ENCODE assay signal across 21 cellular contexts in genomic region chr2:48845719-48846118, GRCh38.
A peak's percentile ranks its signal among the peaks of the same experiment; 100 is the strongest.
DNase-seq lines count a peak whose midpoint lies in the region; ATAC-seq and TF ChIP-seq lines count a peak whose summit lies in the region.
"Had no signal": no experiment of that assay in that cellular context is flagged by ENCODE, and none has a peak within 500 bp of the region (broad histone marks: within the 10 kb centered on the region; RNA-seq: fewer than 3 reads in every experiment).

No MANE protein-coding gene starts in this region.

- no peak overlapping the region for H3K14ac ChIP-seq in IMR-90 (replicated peaks; ENCODE audit: low read depth, low read length)

- TF ChIP-seq EP300 in esophagus muscularis mucosa (IDR thresholded peaks at IDR 0.05) = no peak

- H3K36me3 ChIP-seq in IMR-90 (ENCODE audit: control insufficient read depth, insufficient read depth, low read length) (no peaks in the 10 kb centered on the region), esophagus muscularis mucosa (no peaks in the 10 kb centered on the region)

- POLR2A ChIA-PET in IMR-90 (lab: Charles Lee; ENCODE audit: unreplicated experiment) = no interaction called here

- no peak overlapping the region for H3K23ac ChIP-seq in IMR-90 (ENCODE audit: low read depth, low read length)

- ATAC-seq in IMR-90 (ENCODE audit: low read depth) = no peak
- ATAC-seq in omental fat pad (ENCODE audit: low FRiP score) = no peak
- ATAC-seq in HG03342 (IDR thresholded peaks at IDR 0.05; ENCODE audit: unreplicated experiment) = no peak
- ATAC-seq: A549, GM23338, HCT116 had no signal

- CTCF ChIA-PET in IMR-90 (lab: Yijun Ruan, JAX) = interaction anchor here (0.5 kb wide), 1 partner anchor 188 kb away, joined by 3 read pairs; no protein-coding TSS in a partner anchor

- TF ChIP-seq POLR2A in IMR-90 (IDR thresholded peaks at IDR 0.05; ENCODE audit: low read depth, low read length) = no peak
- TF ChIP-seq POLR2A in esophagus muscularis mucosa (IDR thresholded peaks at IDR 0.05; ENCODE audit: low read depth) = no peak

- H3K79me1 ChIP-seq in IMR-90 (ENCODE audit: low read depth in 1 of 2, low read length in 2 of 2) = no peaks in the 10 kb centered on the region

- H3K4me1 ChIP-seq in IMR-90 (ENCODE audit: control insufficient read depth, insufficient read depth, low read length) (peaks cover 11% of the 10 kb centered on the region), esophagus muscularis mucosa (no peaks in the 10 kb centered on the region)
- H3K4me1 ChIP-seq: A549 had no signal

- no peak overlapping the region for H4K91ac ChIP-seq in IMR-90 (ENCODE audit: insufficient read depth, low read depth, low read length)

- no peak overlapping the region for H2BK5ac ChIP-seq in IMR-90 (ENCODE audit: low read depth, low read length, poor library complexity, severe bottlenecking)

- no peak overlapping the region for H2AK5ac ChIP-seq in IMR-90 (ENCODE audit: low read depth, low read length)

- H3K18ac ChIP-seq in IMR-90 (ENCODE audit: low read depth, low read length) = peak overlapping the region; percentile 19; the same call in 1 of the 2 replicates

- H3K4ac ChIP-seq in IMR-90 (ENCODE audit: low read depth, low read length) = no peak overlapping the region

- no peak for TF ChIP-seq RAD21 in IMR-90 (IDR thresholded peaks at IDR 0.05; ENCODE audit: low read length)

- 41% methylated on average over 2 of the region's 3 CpGs; no CpG with 5 or more reads in 1 of the 2 experiments for WGBS in IMR-90 (ENCODE audit: extremely low coverage in 2 of 2, insufficient read length in 1 of 2), 2 experiments
- WGBS in esophagus muscularis mucosa = 52% methylated on average over 3 of the region's 3 CpGs

- intact Hi-C loops in IMR-90 (cut with micrococcal nuclease) (no loop called here), esophagus muscularis mucosa (cut with DNase I) (no loop called here)

- H2BK15ac ChIP-seq in IMR-90 (ENCODE audit: low read depth, low read length) = no peak overlapping the region; the same call in 2 of the 3 replicates

- H2AK9ac ChIP-seq in IMR-90 (replicated peaks; ENCODE audit: low read depth, low read length, poor library complexity) = no peak overlapping the region

- H3K9ac ChIP-seq in IMR-90 (ENCODE audit: low read depth, low read length) = no peak overlapping the region

- no peak overlapping the region for H4K5ac ChIP-seq in IMR-90 (ENCODE audit: low read depth, low read length)

- H3K4me3 ChIP-seq in IMR-90 (ENCODE audit: insufficient read depth, low read depth, low read length) (no peak overlapping the region), esophagus muscularis mucosa (no peak overlapping the region)
- H3K4me3 ChIP-seq: A549, GM23338 had no signal

- H3K9me3 ChIP-seq in IMR-90 (ENCODE audit: control insufficient read depth, insufficient read depth, low read length) (peaks cover 2% of the 10 kb centered on the region; the same call in 1 of the 2 replicates), esophagus muscularis mucosa (no peaks in the 10 kb centered on the region)
- H3K9me3 ChIP-seq: A549 had no signal

- H2BK120ac ChIP-seq in IMR-90 (ENCODE audit: low read depth, low read length) = peak overlapping the region; percentile 76

- H2BK20ac ChIP-seq in IMR-90 (ENCODE audit: low read depth, low read length) = peak overlapping the region; percentile 66; the same call in 1 of the 2 replicates

- H3K27ac ChIP-seq in IMR-90 (ENCODE audit: insufficient read depth, low read length) (no peak overlapping the region), esophagus muscularis mucosa (replicated peaks in 1 of 4) (no peak overlapping the region)
- H3K27ac ChIP-seq: A549 had no signal

- no peak for TF ChIP-seq CTCF in IMR-90 (conservative IDR thresholded peaks at IDR 0.05; ENCODE audit: low read depth, low read length)
- no peak for TF ChIP-seq CTCF in esophagus muscularis mucosa (IDR thresholded peaks at IDR 0.05)
- no peak for TF ChIP-seq CTCF in omental fat pad (IDR thresholded peaks at IDR 0.05)
- no peak for TF ChIP-seq CTCF in GM20000 (IDR thresholded peaks at IDR 0.05; ENCODE audit: extremely low read depth, missing control alignments)

- no peak overlapping the region for H2AFZ ChIP-seq in IMR-90 (replicated peaks; ENCODE audit: low read length, poor library complexity)
- H2AFZ ChIP-seq: GM23338 had no signal

- dilution Hi-C loops in IMR-90 (cut with HindIII; ENCODE audit: low sequenced_read_pairs, unreplicated experiment) = no loop called here

- DNase-seq in IMR-90 = no peak
- peak; percentile 13 for DNase-seq in OCI-M1 (lab: John Stamatoyannopoulos, UW)
- DNase-seq in esophagus muscularis mucosa (ENCODE audit: extremely low spot score) = peak; percentile 55
- DNase-seq in myocyte (ENCODE audit: low read depth) = peak; percentile 49
- no peak for DNase-seq in omental fat pad (ENCODE audit: low spot score)
- no peak for DNase-seq in hippocampal formation (lab: John Stamatoyannopoulos, UW)
- DNase-seq in GM20000 (ENCODE audit: low spot score) = no peak
- DNase-seq: 8988T; ACHN; AML-193; C1 segment of cervical spinal cord; Calu3; CD4-positive, alpha-beta memory T cell; COR-L47; DMS153; DND-41; H9 had no signal

- no peak overlapping the region for H3K4me2 ChIP-seq in IMR-90 (ENCODE audit: low read depth, low read length)
- H3K4me2 ChIP-seq: A549, GM23338 had no signal

- peaks cover 14% of the 10 kb centered on the region for H3K9me1 ChIP-seq in IMR-90 (ENCODE audit: insufficient read depth, low read length)

- H3K56ac ChIP-seq in IMR-90 (ENCODE audit: extremely low read depth, insufficient read depth, low read length) = no peak overlapping the region

- in situ Hi-C loops in IMR-90 (cut with MboI; ENCODE audit: low sequenced_read_pairs) = no loop called here

- BruUV-seq in IMR-90 (replicated peaks; lab: Mats Ljungman, UMichigan) = no TSS peak

- H4K8ac ChIP-seq in IMR-90 (ENCODE audit: low read depth in 2 of 2, low read length in 2 of 2) = no peak overlapping the region

- H4K20me1 ChIP-seq in IMR-90 (ENCODE audit: insufficient read depth, low read length) = no peaks in the 10 kb centered on the region

- H3K27me3 ChIP-seq in IMR-90 (ENCODE audit: control insufficient read depth, insufficient read depth, low read length) = no peaks in the 10 kb centered on the region
- no peaks in the 10 kb centered on the region for H3K27me3 ChIP-seq in esophagus muscularis mucosa

TF ChIP-seq in IMR-90, 13 proteins besides CTCF, POLR2A, EP300 and RAD21:
- TF ChIP-seq ELK1 (IDR thresholded peaks at IDR 0.05; ENCODE audit: borderline replicate concordance, low read depth, low read length) (no peak), RFX5 (IDR thresholded peaks at IDR 0.05; ENCODE audit: low read depth, low read length) (no peak), USF2 (IDR thresholded peaks at IDR 0.05; ENCODE audit: low read depth, low read length) (no peak), FOS (IDR thresholded peaks at IDR 0.05; ENCODE audit: low read depth, low read length) (no peak), MAZ (IDR thresholded peaks at IDR 0.05; ENCODE audit: borderline replicate concordance, low read depth, low read length) (no peak), SMC3 (IDR thresholded peaks at IDR 0.05; ENCODE audit: low read depth, low read length) (no peak), MXI1 (IDR thresholded peaks at IDR 0.05; ENCODE audit: borderline replicate concordance, low read depth, low read length) (no peak), BHLHE40 (IDR thresholded peaks at IDR 0.05; ENCODE audit: low read depth, low read length) (no peak), NFE2L2 (IDR thresholded peaks at IDR 0.05; ENCODE audit: low read depth, low read length) (no peak), RCOR1 (IDR thresholded peaks at IDR 0.05; ENCODE audit: insufficient replicate concordance, low read length) (no peak), MAFK (IDR thresholded peaks at IDR 0.05; ENCODE audit: low read depth, low read length) (no peak), CEBPB (IDR thresholded peaks at IDR 0.05; ENCODE audit: low read depth, low read length) (no peak), CHD1 (IDR thresholded peaks at IDR 0.05; ENCODE audit: low read depth, low read length) (no peak)
TF ChIP-seq in IMR-90: peak in this region for 0.

Comparison
In these comparisons a context has a peak if more than half of its experiments do, and no peak if none do; other contexts are left out.
1. DNase-seq: peak in OCI-M1 (single experiment), esophagus muscularis mucosa (single experiment) and myocyte (single experiment); none in IMR-90 (single experiment), omental fat pad (single experiment), hippocampal formation (0 of 2) and GM20000 (single experiment).